Comparison of ENCODE assay signal across 8 cellular contexts in the genomic region with DNA sequence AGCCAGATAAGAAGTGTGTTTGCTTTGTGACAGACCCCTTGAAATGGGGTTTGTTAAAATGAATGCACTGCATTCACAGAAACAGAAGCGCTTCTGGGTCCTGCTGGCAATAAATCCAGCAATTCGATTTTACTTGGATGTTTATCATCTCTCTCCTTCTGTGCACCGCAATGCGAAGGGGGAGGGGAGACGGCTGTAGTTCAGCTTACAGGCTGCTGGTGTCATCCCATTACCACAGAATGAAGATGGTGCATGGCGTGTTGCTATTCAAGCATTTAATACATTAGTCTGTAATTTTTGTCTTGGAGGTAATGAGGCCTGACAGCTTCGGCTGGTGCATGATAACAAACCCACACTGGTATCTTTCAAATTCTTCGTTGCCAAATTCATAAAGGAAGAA.
DNase-seq lines count a peak whose midpoint lies in the region; ATAC-seq and TF ChIP-seq lines count a peak whose summit lies in the region.

No MANE protein-coding gene starts in this region.

- CTCF ChIA-PET in HEK293T (lab: Yijun Ruan, JAX) = interaction anchor here (0.8 kb wide), 1 partner anchor 9 kb away, joined by 3 read pairs; no protein-coding TSS in a partner anchor
- CTCF ChIA-PET in activated CD4-positive, alpha-beta T cell treated with anti-CD3 and anti-CD28 coated beads, Interleukin-2, amount 10 ng/mL, durations not matched to agents 7 days and 5 days (lab: Charles Lee) = no interaction called here

- no peak overlapping the region for H3K27ac Mint-ChIP-seq in activated CD4-positive, alpha-beta T cell treated with anti-CD3 and anti-CD28 coated beads, Interleukin-2, amount 10 ng/mL, durations not matched to agents 7 days and 5 days

- H3K4me1 Mint-ChIP-seq in activated CD4-positive, alpha-beta T cell treated with anti-CD3 and anti-CD28 coated beads, Interleukin-2, amount 10 ng/mL, durations not matched to agents 7 days and 5 days = no peaks in the 10 kb centered on the region

- H3K9me3 Mint-ChIP-seq in activated CD4-positive, alpha-beta T cell treated with anti-CD3 and anti-CD28 coated beads, Interleukin-2, amount 10 ng/mL, durations not matched to agents 7 days and 5 days = peaks cover 4% of the 10 kb centered on the region

- no peaks in the 10 kb centered on the region for H3K36me3 Mint-ChIP-seq in activated CD4-positive, alpha-beta T cell treated with anti-CD3 and anti-CD28 coated beads, Interleukin-2, amount 10 ng/mL, durations not matched to agents 7 days and 5 days (ENCODE audit: low read depth)

- TF ChIP-seq CTCF in fibroblast of pulmonary artery (IDR thresholded peaks at IDR 0.05; ENCODE audit: low read length, missing control alignments) = peak; percentile 67

- no peak overlapping the region for H3K4me3 Mint-ChIP-seq in activated CD4-positive, alpha-beta T cell treated with anti-CD3 and anti-CD28 coated beads, Interleukin-2, amount 10 ng/mL, durations not matched to agents 7 days and 5 days

- ATAC-seq in GM18505 (IDR thresholded peaks at IDR 0.05; ENCODE audit: unreplicated experiment) = no peak

- POLR2A ChIA-PET in HEK293T (lab: Yijun Ruan, JAX) = no interaction called here
- POLR2A ChIA-PET in activated CD4-positive, alpha-beta T cell treated with anti-CD3 and anti-CD28 coated beads, Interleukin-2, amount 10 ng/mL, durations not matched to agents 7 days and 5 days (lab: Charles Lee) = no interaction called here

- no peak overlapping the region for H3K4me3 ChIP-seq in fibroblast of pulmonary artery (replicated peaks; ENCODE audit: low read depth, low read length)

- intact Hi-C loops in posterior cingulate gyrus (cut with DNase I) = loop anchor here (5.0 kb wide), 1 partner anchor 1128 kb away; no protein-coding TSS in a partner anchor

- no peaks in the 10 kb centered on the region for H3K27me3 Mint-ChIP-seq in activated CD4-positive, alpha-beta T cell treated with anti-CD3 and anti-CD28 coated beads, Interleukin-2, amount 10 ng/mL, durations not matched to agents 7 days and 5 days

- TF ChIP-seq POLR2A in GM18505 (IDR thresholded peaks at IDR 0.05; ENCODE audit: borderline replicate concordance, extremely low read depth, insufficient read depth, insufficient read length) = no peak

- DNase-seq in HEK293T (ENCODE audit: extremely low spot score) = peak; percentile 31
- peak; percentile 93 for DNase-seq in OCI-M1 (lab: John Stamatoyannopoulos, UW)
- DNase-seq in fibroblast of pulmonary artery (ENCODE audit: low read depth) = peak; percentile 77
- peak in 9 of 10 donors; percentile 28 to 91 (median 60) for DNase-seq in posterior cingulate gyrus
- no peak for DNase-seq in activated CD4-positive, alpha-beta T cell treated with anti-CD3 and anti-CD28 coated beads, Interleukin-2, amount 10 ng/mL, durations not matched to agents 7 days and 5 days
- no peak for DNase-seq in stimulated activated CD4-positive, alpha-beta T cell treated with anti-CD3 and anti-CD28 coated beads, Interleukin-2, amount 100 ng/mL, for 24 hours
- no peak for DNase-seq in stimulated activated CD4-positive, alpha-beta T cell treated with anti-CD3 and anti-CD28 coated beads, Interleukin-4, amount 100 ng/mL, for 1 hour

TF ChIP-seq in HEK293T, 16 proteins besides CTCF, POLR2A, EP300 and RAD21:
- TF ChIP-seq ZNF384 (IDR thresholded peaks at IDR 0.05) = no peak
- no peak for TF ChIP-seq FOXM1 (IDR thresholded peaks at IDR 0.05; ENCODE audit: borderline replicate concordance)
- TF ChIP-seq L3MBTL2 (conservative IDR thresholded peaks at IDR 0.05) = no peak
- TF ChIP-seq HDGF (IDR thresholded peaks at IDR 0.05; ENCODE audit: borderline replicate concordance) = no peak
- TF ChIP-seq LEF1 (IDR thresholded peaks at IDR 0.05; ENCODE audit: borderline replicate concordance) = no peak
- no peak for TF ChIP-seq ARNT (IDR thresholded peaks at IDR 0.05)
- no peak for TF ChIP-seq SP1 (IDR thresholded peaks at IDR 0.05)
- no peak for TF ChIP-seq BHLHE40 (IDR thresholded peaks at IDR 0.05; ENCODE audit: borderline replicate concordance)
- TF ChIP-seq, protein P1, sequence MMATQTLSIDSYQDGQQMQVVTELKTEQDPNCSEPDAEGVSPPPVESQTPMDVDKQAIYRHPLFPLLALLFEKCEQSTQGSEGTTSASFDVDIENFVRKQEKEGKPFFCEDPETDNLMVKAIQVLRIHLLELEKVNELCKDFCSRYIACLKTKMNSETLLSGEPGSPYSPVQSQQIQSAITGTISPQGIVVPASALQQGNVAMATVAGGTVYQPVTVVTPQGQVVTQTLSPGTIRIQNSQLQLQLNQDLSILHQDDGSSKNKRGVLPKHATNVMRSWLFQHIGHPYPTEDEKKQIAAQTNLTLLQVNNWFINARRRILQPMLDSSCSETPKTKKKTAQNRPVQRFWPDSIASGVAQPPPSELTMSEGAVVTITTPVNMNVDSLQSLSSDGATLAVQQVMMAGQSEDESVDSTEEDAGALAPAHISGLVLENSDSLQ (IDR thresholded peaks at IDR 0.05) = no peak
- no peak for TF ChIP-seq FOXA1 (IDR thresholded peaks at IDR 0.05)

Comparison
In these comparisons a context has a peak if more than half of its experiments do, and no peak if none do; other contexts are left out.
1. DNase-seq: peak in HEK293T (single experiment), OCI-M1 (single experiment), fibroblast of pulmonary artery (single experiment) and posterior cingulate gyrus (9 of 10); none in activated CD4-positive, alpha-beta T cell treated with anti-CD3 and anti-CD28 coated beads, Interleukin-2, amount 10 ng/mL, durations not matched to agents 7 days and 5 days (single experiment), stimulated activated CD4-positive, alpha-beta T cell treated with anti-CD3 and anti-CD28 coated beads, Interleukin-2, amount 100 ng/mL, for 24 hours (0 of 2) and stimulated activated CD4-positive, alpha-beta T cell treated with anti-CD3 and anti-CD28 coated beads, Interleukin-4, amount 100 ng/mL, for 1 hour (single experiment).